Comparison of ENCODE assay signal across 1 cellular context in the genomic region with DNA sequence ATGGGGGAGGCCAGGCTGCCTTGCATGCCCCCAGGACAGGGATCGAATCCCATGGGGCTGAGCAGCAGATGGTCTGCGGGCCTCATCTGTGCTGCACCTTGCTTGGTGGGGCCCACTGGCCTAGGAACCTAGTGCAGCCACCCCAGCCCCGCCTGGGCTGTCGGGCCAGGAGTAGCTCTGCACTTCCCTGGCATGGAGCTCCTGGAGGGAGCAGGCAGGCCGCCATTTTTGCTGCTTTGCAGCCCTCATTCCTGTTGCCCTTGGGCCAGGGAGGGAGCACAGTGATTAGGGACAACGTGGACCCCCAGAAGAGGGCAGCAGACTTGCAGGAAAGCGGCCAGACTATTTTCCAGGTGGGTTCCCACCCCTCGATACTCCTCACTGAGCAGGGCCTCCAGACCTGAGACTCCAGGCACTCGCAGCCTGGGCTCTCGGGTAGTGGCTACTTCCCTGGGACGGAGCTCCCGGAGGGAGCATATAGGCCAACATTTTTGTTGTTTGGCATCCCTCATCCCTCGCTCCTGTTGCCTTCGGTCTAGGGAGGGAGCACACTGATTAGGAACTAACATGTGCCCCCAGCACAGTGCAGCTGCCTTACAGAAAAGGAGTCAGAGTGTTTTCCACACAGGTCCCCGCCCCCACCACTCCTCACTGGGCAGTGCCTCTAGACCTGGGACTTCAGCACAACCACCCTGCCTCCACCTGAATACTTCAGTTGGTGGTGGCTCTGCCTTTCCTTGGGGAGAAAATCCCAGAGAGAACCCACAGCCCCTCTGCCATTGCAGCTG.
TF ChIP-seq lines count a peak whose summit lies in the region.

No MANE protein-coding gene starts in this region.

TF ChIP-seq in HepG2, 621 proteins besides CTCF, POLR2A, EP300 and RAD21 (continued from another document and continues in another):
- TF ChIP-seq, protein P1, sequence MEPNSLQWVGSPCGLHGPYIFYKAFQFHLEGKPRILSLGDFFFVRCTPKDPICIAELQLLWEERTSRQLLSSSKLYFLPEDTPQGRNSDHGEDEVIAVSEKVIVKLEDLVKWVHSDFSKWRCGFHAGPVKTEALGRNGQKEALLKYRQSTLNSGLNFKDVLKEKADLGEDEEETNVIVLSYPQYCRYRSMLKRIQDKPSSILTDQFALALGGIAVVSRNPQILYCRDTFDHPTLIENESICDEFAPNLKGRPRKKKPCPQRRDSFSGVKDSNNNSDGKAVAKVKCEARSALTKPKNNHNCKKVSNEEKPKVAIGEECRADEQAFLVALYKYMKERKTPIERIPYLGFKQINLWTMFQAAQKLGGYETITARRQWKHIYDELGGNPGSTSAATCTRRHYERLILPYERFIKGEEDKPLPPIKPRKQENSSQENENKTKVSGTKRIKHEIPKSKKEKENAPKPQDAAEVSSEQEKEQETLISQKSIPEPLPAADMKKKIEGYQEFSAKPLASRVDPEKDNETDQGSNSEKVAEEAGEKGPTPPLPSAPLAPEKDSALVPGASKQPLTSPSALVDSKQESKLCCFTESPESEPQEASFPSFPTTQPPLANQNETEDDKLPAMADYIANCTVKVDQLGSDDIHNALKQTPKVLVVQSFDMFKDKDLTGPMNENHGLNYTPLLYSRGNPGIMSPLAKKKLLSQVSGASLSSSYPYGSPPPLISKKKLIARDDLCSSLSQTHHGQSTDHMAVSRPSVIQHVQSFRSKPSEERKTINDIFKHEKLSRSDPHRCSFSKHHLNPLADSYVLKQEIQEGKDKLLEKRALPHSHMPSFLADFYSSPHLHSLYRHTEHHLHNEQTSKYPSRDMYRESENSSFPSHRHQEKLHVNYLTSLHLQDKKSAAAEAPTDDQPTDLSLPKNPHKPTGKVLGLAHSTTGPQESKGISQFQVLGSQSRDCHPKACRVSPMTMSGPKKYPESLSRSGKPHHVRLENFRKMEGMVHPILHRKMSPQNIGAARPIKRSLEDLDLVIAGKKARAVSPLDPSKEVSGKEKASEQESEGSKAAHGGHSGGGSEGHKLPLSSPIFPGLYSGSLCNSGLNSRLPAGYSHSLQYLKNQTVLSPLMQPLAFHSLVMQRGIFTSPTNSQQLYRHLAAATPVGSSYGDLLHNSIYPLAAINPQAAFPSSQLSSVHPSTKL (CRISPR knock-in tag; IDR thresholded peaks at IDR 0.05) = peak; percentile 38; the same call in 1 of the 2 replicates
- TF ChIP-seq MAZ (IDR thresholded peaks at IDR 0.05; ENCODE audit: borderline replicate concordance, low read depth, low read length) (no peak), MAZ (CRISPR knock-in tag; IDR thresholded peaks at IDR 0.05; ENCODE audit: low read depth) (0 out of 2 replicates have a peak, but pooled peaks have one; percentile 37), ZNF816 (CRISPR knock-in tag; IDR thresholded peaks at IDR 0.05; ENCODE audit: borderline replicate concordance) (no peak), ZNF619 (CRISPR knock-in tag; IDR thresholded peaks at IDR 0.05) (no peak), KDM2A (CRISPR knock-in tag; IDR thresholded peaks at IDR 0.05; ENCODE audit: borderline replicate concordance, low read depth) (no peak), SALL1 (CRISPR knock-in tag; IDR thresholded peaks at IDR 0.05) (peak; percentile 58; the same call in 1 of the 2 replicates), ZSCAN30 (CRISPR knock-in tag; IDR thresholded peaks at IDR 0.05) (no peak), BRCA1 (CRISPR knock-in tag; IDR thresholded peaks at IDR 0.05) (no peak), ZNF746 (CRISPR knock-in tag; IDR thresholded peaks at IDR 0.05) (no peak), NCOA2 (CRISPR knock-in tag; IDR thresholded peaks at IDR 0.05) (no peak), ZNF264 (CRISPR knock-in tag; IDR thresholded peaks at IDR 0.05) (no peak), HMGA1 (CRISPR knock-in tag; conservative IDR thresholded peaks at IDR 0.05) (no peak), ATF1 (CRISPR knock-in tag; IDR thresholded peaks at IDR 0.05) (no peak), KMT2A (CRISPR knock-in tag; IDR thresholded peaks at IDR 0.05) (no peak), ZFYVE20 (CRISPR knock-in tag; IDR thresholded peaks at IDR 0.05; ENCODE audit: borderline replicate concordance, low read depth) (no peak), FOXA1 (IDR thresholded peaks at IDR 0.05) (no peak), FOXA1 (CRISPR knock-in tag; IDR thresholded peaks at IDR 0.05) (0 out of 2 replicates have a peak, but pooled peaks have one; percentile 14), RFXAP (CRISPR knock-in tag; IDR thresholded peaks at IDR 0.05; ENCODE audit: borderline replicate concordance) (no peak; the same call in 1 of the 2 replicates), SRSF4 (IDR thresholded peaks at IDR 0.05; ENCODE audit: low read depth, low read length, poor library complexity, severe bottlenecking) (no peak), ZNF605 (CRISPR knock-in tag; IDR thresholded peaks at IDR 0.05) (no peak), ZNF891 (CRISPR knock-in tag; IDR thresholded peaks at IDR 0.05) (peak; percentile 30; the same call in 1 of the 2 replicates), ZNF160 (CRISPR knock-in tag; IDR thresholded peaks at IDR 0.05) (no peak), MAFG (CRISPR knock-in tag; IDR thresholded peaks at IDR 0.05) (no peak), CBFB (CRISPR knock-in tag; IDR thresholded peaks at IDR 0.05) (no peak), MYNN (CRISPR knock-in tag; IDR thresholded peaks at IDR 0.05; ENCODE audit: low read depth) (no peak), SMC3 (IDR thresholded peaks at IDR 0.05; ENCODE audit: low read length) (peak; percentile 58), NKX3-1 (CRISPR knock-in tag; IDR thresholded peaks at IDR 0.05) (no peak), AHR (CRISPR knock-in tag; IDR thresholded peaks at IDR 0.05) (no peak), JUND (CRISPR knock-in tag; IDR thresholded peaks at IDR 0.05) (no peak), NCOR1 (IDR thresholded peaks at IDR 0.05; ENCODE audit: borderline replicate concordance, low read length) (no peak), BHLHE40 (IDR thresholded peaks at IDR 0.05; ENCODE audit: low read length) (no peak), ZNF83 (CRISPR knock-in tag; IDR thresholded peaks at IDR 0.05; ENCODE audit: borderline replicate concordance) (no peak), NR1H2 (CRISPR knock-in tag; IDR thresholded peaks at IDR 0.05; ENCODE audit: borderline replicate concordance, low read depth) (no peak), ZNF562 (CRISPR knock-in tag; IDR thresholded peaks at IDR 0.05; ENCODE audit: borderline replicate concordance) (no peak), SP4 (CRISPR knock-in tag; IDR thresholded peaks at IDR 0.05) (0 out of 2 replicates have a peak, but pooled peaks have one; percentile 17), ZNF652 (CRISPR knock-in tag; IDR thresholded peaks at IDR 0.05; ENCODE audit: borderline replicate concordance, low read depth) (no peak), FOXA3 (CRISPR knock-in tag; IDR thresholded peaks at IDR 0.05) (no peak), JUN (CRISPR knock-in tag; IDR thresholded peaks at IDR 0.05) (no peak), ZNF382 (CRISPR knock-in tag; IDR thresholded peaks at IDR 0.05; ENCODE audit: borderline replicate concordance) (no peak), ATAD3A (CRISPR knock-in tag; IDR thresholded peaks at IDR 0.05) (no peak), KAT2B (IDR thresholded peaks at IDR 0.05; ENCODE audit: borderline replicate concordance, low read depth, low read length) (no peak), ZMYM4 (CRISPR knock-in tag; IDR thresholded peaks at IDR 0.05) (peak; percentile 85), ZKSCAN1 (IDR thresholded peaks at IDR 0.05; ENCODE audit: low read length) (no peak), MED13 (CRISPR knock-in tag; IDR thresholded peaks at IDR 0.05) (no peak), ZNF644 (CRISPR knock-in tag; IDR thresholded peaks at IDR 0.05; ENCODE audit: low read depth) (peak; percentile 57; the same call in 1 of the 2 replicates), ZIK1 (CRISPR knock-in tag; IDR thresholded peaks at IDR 0.05; ENCODE audit: borderline replicate concordance, low read depth) (peak; percentile 49; the same call in 1 of the 2 replicates), ZMYM3 (CRISPR knock-in tag; IDR thresholded peaks at IDR 0.05) (peak; percentile 30; the same call in 1 of the 2 replicates), ZNF12 (CRISPR knock-in tag; IDR thresholded peaks at IDR 0.05) (no peak), ARHGAP35 (CRISPR knock-in tag; IDR thresholded peaks at IDR 0.05; ENCODE audit: borderline replicate concordance) (no peak), XRCC5 (optimal IDR thresholded peaks at IDR 0.05; ENCODE audit: low read length) (no peak)
- TF ChIP-seq, protein P2, sequence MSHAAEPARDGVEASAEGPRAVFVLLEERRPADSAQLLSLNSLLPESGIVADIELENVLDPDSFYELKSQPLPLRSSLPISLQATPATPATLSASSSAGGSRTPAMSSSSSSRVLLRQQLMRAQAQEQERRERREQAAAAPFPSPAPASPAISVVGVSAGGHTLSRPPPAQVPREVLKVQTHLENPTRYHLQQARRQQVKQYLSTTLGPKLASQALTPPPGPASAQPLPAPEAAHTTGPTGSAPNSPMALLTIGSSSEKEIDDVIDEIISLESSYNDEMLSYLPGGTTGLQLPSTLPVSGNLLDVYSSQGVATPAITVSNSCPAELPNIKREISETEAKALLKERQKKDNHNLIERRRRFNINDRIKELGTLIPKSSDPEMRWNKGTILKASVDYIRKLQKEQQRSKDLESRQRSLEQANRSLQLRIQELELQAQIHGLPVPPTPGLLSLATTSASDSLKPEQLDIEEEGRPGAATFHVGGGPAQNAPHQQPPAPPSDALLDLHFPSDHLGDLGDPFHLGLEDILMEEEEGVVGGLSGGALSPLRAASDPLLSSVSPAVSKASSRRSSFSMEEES (CRISPR knock-in tag; IDR thresholded peaks at IDR 0.05) = no peak
- TF ChIP-seq, protein P3, sequence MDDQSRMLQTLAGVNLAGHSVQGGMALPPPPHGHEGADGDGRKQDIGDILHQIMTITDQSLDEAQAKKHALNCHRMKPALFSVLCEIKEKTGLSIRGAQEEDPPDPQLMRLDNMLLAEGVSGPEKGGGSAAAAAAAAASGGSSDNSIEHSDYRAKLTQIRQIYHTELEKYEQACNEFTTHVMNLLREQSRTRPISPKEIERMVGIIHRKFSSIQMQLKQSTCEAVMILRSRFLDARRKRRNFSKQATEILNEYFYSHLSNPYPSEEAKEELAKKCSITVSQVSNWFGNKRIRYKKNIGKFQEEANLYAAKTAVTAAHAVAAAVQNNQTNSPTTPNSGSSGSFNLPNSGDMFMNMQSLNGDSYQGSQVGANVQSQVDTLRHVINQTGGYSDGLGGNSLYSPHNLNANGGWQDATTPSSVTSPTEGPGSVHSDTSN (CRISPR knock-in tag; IDR thresholded peaks at IDR 0.05; ENCODE audit: borderline replicate concordance) = no peak
- TF ChIP-seq, protein P4, sequence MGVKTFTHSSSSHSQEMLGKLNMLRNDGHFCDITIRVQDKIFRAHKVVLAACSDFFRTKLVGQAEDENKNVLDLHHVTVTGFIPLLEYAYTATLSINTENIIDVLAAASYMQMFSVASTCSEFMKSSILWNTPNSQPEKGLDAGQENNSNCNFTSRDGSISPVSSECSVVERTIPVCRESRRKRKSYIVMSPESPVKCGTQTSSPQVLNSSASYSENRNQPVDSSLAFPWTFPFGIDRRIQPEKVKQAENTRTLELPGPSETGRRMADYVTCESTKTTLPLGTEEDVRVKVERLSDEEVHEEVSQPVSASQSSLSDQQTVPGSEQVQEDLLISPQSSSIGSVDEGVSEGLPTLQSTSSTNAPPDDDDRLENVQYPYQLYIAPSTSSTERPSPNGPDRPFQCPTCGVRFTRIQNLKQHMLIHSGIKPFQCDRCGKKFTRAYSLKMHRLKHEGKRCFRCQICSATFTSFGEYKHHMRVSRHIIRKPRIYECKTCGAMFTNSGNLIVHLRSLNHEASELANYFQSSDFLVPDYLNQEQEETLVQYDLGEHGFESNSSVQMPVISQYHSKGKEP (CRISPR knock-in tag; IDR thresholded peaks at IDR 0.05) = peak; percentile 37; the same call in 1 of the 2 replicates
- TF ChIP-seq, protein P5, sequence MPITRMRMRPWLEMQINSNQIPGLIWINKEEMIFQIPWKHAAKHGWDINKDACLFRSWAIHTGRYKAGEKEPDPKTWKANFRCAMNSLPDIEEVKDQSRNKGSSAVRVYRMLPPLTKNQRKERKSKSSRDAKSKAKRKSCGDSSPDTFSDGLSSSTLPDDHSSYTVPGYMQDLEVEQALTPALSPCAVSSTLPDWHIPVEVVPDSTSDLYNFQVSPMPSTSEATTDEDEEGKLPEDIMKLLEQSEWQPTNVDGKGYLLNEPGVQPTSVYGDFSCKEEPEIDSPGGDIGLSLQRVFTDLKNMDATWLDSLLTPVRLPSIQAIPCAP (CRISPR knock-in tag; IDR thresholded peaks at IDR 0.05; ENCODE audit: low read depth) = no peak
- TF ChIP-seq, protein P6, sequence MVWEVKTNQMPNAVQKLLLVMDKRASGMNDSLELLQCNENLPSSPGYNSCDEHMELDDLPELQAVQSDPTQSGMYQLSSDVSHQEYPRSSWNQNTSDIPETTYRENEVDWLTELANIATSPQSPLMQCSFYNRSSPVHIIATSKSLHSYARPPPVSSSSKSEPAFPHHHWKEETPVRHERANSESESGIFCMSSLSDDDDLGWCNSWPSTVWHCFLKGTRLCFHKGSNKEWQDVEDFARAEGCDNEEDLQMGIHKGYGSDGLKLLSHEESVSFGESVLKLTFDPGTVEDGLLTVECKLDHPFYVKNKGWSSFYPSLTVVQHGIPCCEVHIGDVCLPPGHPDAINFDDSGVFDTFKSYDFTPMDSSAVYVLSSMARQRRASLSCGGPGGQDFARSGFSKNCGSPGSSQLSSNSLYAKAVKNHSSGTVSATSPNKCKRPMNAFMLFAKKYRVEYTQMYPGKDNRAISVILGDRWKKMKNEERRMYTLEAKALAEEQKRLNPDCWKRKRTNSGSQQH (CRISPR knock-in tag; IDR thresholded peaks at IDR 0.05; ENCODE audit: low read depth) = no peak
- TF ChIP-seq, protein P7, sequence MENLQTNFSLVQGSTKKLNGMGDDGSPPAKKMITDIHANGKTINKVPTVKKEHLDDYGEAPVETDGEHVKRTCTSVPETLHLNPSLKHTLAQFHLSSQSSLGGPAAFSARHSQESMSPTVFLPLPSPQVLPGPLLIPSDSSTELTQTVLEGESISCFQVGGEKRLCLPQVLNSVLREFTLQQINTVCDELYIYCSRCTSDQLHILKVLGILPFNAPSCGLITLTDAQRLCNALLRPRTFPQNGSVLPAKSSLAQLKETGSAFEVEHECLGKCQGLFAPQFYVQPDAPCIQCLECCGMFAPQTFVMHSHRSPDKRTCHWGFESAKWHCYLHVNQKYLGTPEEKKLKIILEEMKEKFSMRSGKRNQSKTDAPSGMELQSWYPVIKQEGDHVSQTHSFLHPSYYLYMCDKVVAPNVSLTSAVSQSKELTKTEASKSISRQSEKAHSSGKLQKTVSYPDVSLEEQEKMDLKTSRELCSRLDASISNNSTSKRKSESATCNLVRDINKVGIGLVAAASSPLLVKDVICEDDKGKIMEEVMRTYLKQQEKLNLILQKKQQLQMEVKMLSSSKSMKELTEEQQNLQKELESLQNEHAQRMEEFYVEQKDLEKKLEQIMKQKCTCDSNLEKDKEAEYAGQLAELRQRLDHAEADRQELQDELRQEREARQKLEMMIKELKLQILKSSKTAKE (CRISPR knock-in tag; IDR thresholded peaks at IDR 0.05; ENCODE audit: borderline replicate concordance) = no peak
- TF ChIP-seq, protein P8, sequence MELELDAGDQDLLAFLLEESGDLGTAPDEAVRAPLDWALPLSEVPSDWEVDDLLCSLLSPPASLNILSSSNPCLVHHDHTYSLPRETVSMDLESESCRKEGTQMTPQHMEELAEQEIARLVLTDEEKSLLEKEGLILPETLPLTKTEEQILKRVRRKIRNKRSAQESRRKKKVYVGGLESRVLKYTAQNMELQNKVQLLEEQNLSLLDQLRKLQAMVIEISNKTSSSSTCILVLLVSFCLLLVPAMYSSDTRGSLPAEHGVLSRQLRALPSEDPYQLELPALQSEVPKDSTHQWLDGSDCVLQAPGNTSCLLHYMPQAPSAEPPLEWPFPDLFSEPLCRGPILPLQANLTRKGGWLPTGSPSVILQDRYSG (CRISPR knock-in tag; IDR thresholded peaks at IDR 0.05) = no peak
